In genomic region chr3:195259564-195260285, GRCh38 we compare ENCODE assay signal across 8 cellular contexts. TPM values are rescaled to one million over a fixed set of nuclear protein-coding genes. Genes with fewer than 3 reads are reported as not detected.
A peak's percentile ranks its signal among the peaks of the same experiment; 100 is the strongest.
DNase-seq lines count a peak whose midpoint lies in the region; ATAC-seq and TF ChIP-seq lines count a peak whose summit lies in the region.

No MANE protein-coding gene starts in this region.

- H3K4ac ChIP-seq in H9 (ENCODE audit: low read depth, low read length) = no peak overlapping the region

- no peak overlapping the region for H4K5ac ChIP-seq in H9 (ENCODE audit: insufficient read length, low read depth, low read length)

- DNase-seq in GM04503 (ENCODE audit: low read depth) (peak; percentile 64), H9 (peak; percentile 88), M059J (ENCODE audit: low read depth) (peak; percentile 93), SJCRH30 (peak; percentile 89 to 90), germinal center (ENCODE audit: low spot score) (peak; percentile 97), omental fat pad (ENCODE audit: low spot score) (peak; percentile 72)
- DNase-seq in activated naive CD4-positive, alpha-beta T cell treated with Interleukin-2 at 50 U/mL for 16 hours = peak; percentile 90

- H3K36me3 Mint-ChIP-seq in H9 (ENCODE audit: insufficient read depth in 1 of 3, low read depth in 3 of 3) = peaks cover 2 to 11% (median 2%) of the 10 kb centered on the region in 3 experiments; a peak in 4 of 7 replicates

- H2BK12ac ChIP-seq in H9 (ENCODE audit: insufficient read length, low read depth, low read length) = no peak overlapping the region

- ATAC-seq in omental fat pad (ENCODE audit: low FRiP score) = peak; percentile 94

- peak overlapping the region; percentile 26 for H3K4me2 ChIP-seq in H9 (ENCODE audit: insufficient read depth, insufficient read length, low read length)

- H3K79me2 ChIP-seq in H9 (ENCODE audit: insufficient read depth, low read length) = peaks cover 8% of the 10 kb centered on the region; the same call in 1 of the 2 replicates

- H3K27me3 ChIP-seq in H9 (ENCODE audit: insufficient read depth, low read length) (no peaks in the 10 kb centered on the region), SJCRH30 (no peaks in the 10 kb centered on the region)

- H3K9ac ChIP-seq in H9 (ENCODE audit: extremely low read depth, insufficient read length, low read length) = no peak overlapping the region

- H2BK15ac ChIP-seq in H9 (ENCODE audit: low read depth, low read length) = no peak overlapping the region

- peaks cover 6% of the 10 kb centered on the region for H3K4me1 ChIP-seq in H9 (ENCODE audit: insufficient read depth, low read length)
- peaks cover 11% of the 10 kb centered on the region for H3K4me1 ChIP-seq in SJCRH30

- no peak overlapping the region for H2BK20ac ChIP-seq in H9 (ENCODE audit: low read depth, low read length, poor library complexity, severe bottlenecking)

- H3K23me2 ChIP-seq in H9 (ENCODE audit: insufficient read length, low read depth, low read length, poor library complexity, severe bottlenecking) = peaks cover 9% of the 10 kb centered on the region

- H4K91ac ChIP-seq in H9 (ENCODE audit: insufficient read length, low read depth, low read length) = no peak overlapping the region

- no peak overlapping the region for H3K27ac ChIP-seq in H9 (ENCODE audit: insufficient read length, low read depth, low read length)
- peak overlapping the region; percentile 72 for H3K27ac ChIP-seq in SJCRH30
- H3K27ac ChIP-seq in temporal lobe (ENCODE audit: low read depth, low read length) = peak overlapping the region; percentile 71

- no peak overlapping the region for H3K23ac ChIP-seq in H9 (ENCODE audit: insufficient read length, low read depth, low read length)

- peak overlapping the region; percentile 60 to 71 for H3K4me3 Mint-ChIP-seq in H9

- no peaks in the 10 kb centered on the region; the same call in 1 of the 2 replicates for H3K27me3 Mint-ChIP-seq in H9 (ENCODE audit: low read depth)

- peak overlapping the region; percentile 67 for H3K4me3 ChIP-seq in SJCRH30

- H2BK120ac ChIP-seq in H9 (ENCODE audit: low read depth, low read length, poor library complexity, severe bottlenecking) = no peak overlapping the region

- no peaks in the 10 kb centered on the region for H4K20me1 ChIP-seq in H9 (ENCODE audit: control insufficient read depth, insufficient read depth, insufficient read length)

- H3K27ac Mint-ChIP-seq in H9 = no peak overlapping the region

- no peak overlapping the region for H2AFZ ChIP-seq in H9 (ENCODE audit: low read length)

- H2BK5ac ChIP-seq in H9 (ENCODE audit: insufficient read length, low read length) = no peak overlapping the region

- no peak overlapping the region for H2AK5ac ChIP-seq in H9 (ENCODE audit: insufficient read length, low read length)

- peak overlapping the region; percentile 39 for H3K18ac ChIP-seq in H9 (ENCODE audit: insufficient read length, low read depth, low read length)

- no peaks in the 10 kb centered on the region for H3K79me1 ChIP-seq in H9 (ENCODE audit: insufficient read depth, low read depth, low read length, poor library complexity, severe bottlenecking)

- H4K8ac ChIP-seq in H9 (replicated peaks; ENCODE audit: insufficient read length, low read depth, low read length) = no peak overlapping the region

- H3K9me3 ChIP-seq in H9 (ENCODE audit: control insufficient read depth, low read depth, low read length) (no peaks in the 10 kb centered on the region), SJCRH30 (replicated peaks) (no peaks in the 10 kb centered on the region)

- H3T11ph ChIP-seq in H9 (ENCODE audit: low read length) = no peak overlapping the region

- H3K4me1 Mint-ChIP-seq in H9 = peaks cover 31 to 45% of the 10 kb centered on the region in 2 experiments

- no CpG with 5 or more reads among the region's 79 CpGs for whole genome bisulfite sequencing in H9 (ENCODE audit: extremely low coverage, insufficient read length, low lambda C conversion rate)

- H3K14ac ChIP-seq in H9 (ENCODE audit: insufficient read depth, low read length) = peak overlapping the region; percentile 65; the same call in 1 of the 2 replicates

- no peaks in the 10 kb centered on the region for H3K36me3 ChIP-seq in SJCRH30

- peak; percentile 66; the same call in 2 of the 3 replicates for TF ChIP-seq CTCF in H9 (conservative IDR thresholded peaks at IDR 0.05)
- TF ChIP-seq CTCF in omental fat pad (IDR thresholded peaks at IDR 0.05) = peak in 2 of 3 donors; percentile 95 to 97

- H3K56ac ChIP-seq in H9 (ENCODE audit: insufficient read length, low read depth, low read length) = no peak overlapping the region

- H3K9me3 Mint-ChIP-seq in H9 = no peaks in the 10 kb centered on the region

RNA-seq across cellular contexts. Expression of gene XXYLT1, which starts 11.2 kb away (rescaled TPM):
- total RNA-seq in H9 (2021) (22.7 and 23.0 TPM in 2 replicates), omental fat pad (10 to 100 TPM in 1 of 4 donors, 1 to 10 TPM in 3; 6.0 to 16.1 (median 9.6) TPM), temporal lobe (19.7 TPM)
- total RNA-seq in M059J (2014; rRNA removed; shearing (Covaris generic)) = 33.5 and 53.8 TPM in 2 replicates
- 15.7 and 18.8 TPM in 2 replicates for total RNA-seq in SJCRH30 (2014; rRNA removed; shearing (Covaris generic))
